Comparison of ENCODE assay signal across 9 cellular contexts in genomic region chr3:14460342-14461005, GRCh38. TPM values are rescaled to one million over a fixed set of nuclear protein-coding genes. Genes with fewer than 3 reads are reported as not detected.
DNase-seq lines count a peak whose midpoint lies in the region; ATAC-seq and TF ChIP-seq lines count a peak whose summit lies in the region.
"Had no signal": no experiment of that assay in that cellular context is flagged by ENCODE, and none has a peak within 500 bp of the region (broad histone marks: within the 10 kb centered on the region; RNA-seq: fewer than 3 reads in every experiment).

No MANE protein-coding gene starts in this region.

- no peaks in the 10 kb centered on the region for H3K27me3 Mint-ChIP-seq in naive thymus-derived CD8-positive, alpha-beta T cell
- peaks cover 0 to 6% (median 1%) of the 10 kb centered on the region in 3 donors for H3K27me3 Mint-ChIP-seq in immature natural killer cell (ENCODE audit: low read depth in 3 of 3)

- CTCF ChIA-PET in RWPE1 (lab: Yijun Ruan, JAX), result interaction anchor here (0.7 to 1.5 kb wide), 2 partner anchors 91 to 257 kb away, joined by 3 to 4 read pairs; no protein-coding TSS in a partner anchor

- POLR2A ChIA-PET in RWPE1 (lab: Yijun Ruan, JAX; ENCODE audit: low non-redundant PET), result no interaction called here
- POLR2A ChIA-PET in naive thymus-derived CD8-positive, alpha-beta T cell (lab: Charles Lee), result no interaction called here

- peak; percentile 41 for ATAC-seq in esophagus mucosa
- no peak for ATAC-seq in naive thymus-derived CD8-positive, alpha-beta T cell
- no peak for ATAC-seq in GM18870 (IDR thresholded peaks at IDR 0.05; ENCODE audit: unreplicated experiment)
- no peak for ATAC-seq in GM18519 (IDR thresholded peaks at IDR 0.05; ENCODE audit: low FRiP score, unreplicated experiment)

- no peak overlapping the region for H3K4me3 Mint-ChIP-seq in naive thymus-derived CD8-positive, alpha-beta T cell
- H3K4me3 Mint-ChIP-seq in immature natural killer cell, result no peak overlapping the region

- TF ChIP-seq CTCF in AG09319 (IDR thresholded peaks at IDR 0.05; ENCODE audit: low read depth, low read length) (no peak), RWPE1 (conservative IDR thresholded peaks at IDR 0.05; ENCODE audit: low read depth) (no peak)

- peaks cover 0 to 4% (median 0%) of the 10 kb centered on the region in 4 donors for H3K4me1 Mint-ChIP-seq in naive thymus-derived CD8-positive, alpha-beta T cell
- peaks cover 11 to 12% of the 10 kb centered on the region in 2 donors for H3K4me1 Mint-ChIP-seq in immature natural killer cell

- peak overlapping the region; percentile 48 for H3K27ac ChIP-seq in RWPE1

- H3K36me3 Mint-ChIP-seq in naive thymus-derived CD8-positive, alpha-beta T cell, result peaks cover 0 to 27% (median 2%) of the 10 kb centered on the region in 3 donors
- peaks cover 0 to 13% (median 11%) of the 10 kb centered on the region in 3 donors for H3K36me3 Mint-ChIP-seq in immature natural killer cell

- no peaks in the 10 kb centered on the region for H3K9me3 Mint-ChIP-seq in naive thymus-derived CD8-positive, alpha-beta T cell
- H3K9me3 Mint-ChIP-seq in immature natural killer cell, result no peaks in the 10 kb centered on the region

- H3K27ac Mint-ChIP-seq in naive thymus-derived CD8-positive, alpha-beta T cell, result peak overlapping the region in 7 of 10 donors; percentile 3 to 74 (median 56)
- H3K27ac Mint-ChIP-seq in immature natural killer cell, result peak overlapping the region in 3 of 6 donors; percentile 8 to 77 (median 61)

- DNase-seq in AG09319 (ENCODE audit: extremely low read depth, low read depth) (peak; percentile 90), RWPE1 (ENCODE audit: low spot score) (no peak), immature natural killer cell (no peak), T-helper 9 cell (no peak)
- no peak for DNase-seq in naive thymus-derived CD8-positive, alpha-beta T cell
- DNase-seq: NCI-H524 treated with DMSO at 0.1 percent for 48 hours had no signal

RNA-seq across cellular contexts. Expression of gene SLC6A6, which starts 58.1 kb away (rescaled TPM):
- 11.0 TPM for total RNA-seq in esophagus mucosa
- 10 to 100 TPM; 43.1 to 43.7 TPM for total RNA-seq in naive thymus-derived CD8-positive, alpha-beta T cell
- polyA plus RNA-seq in naive thymus-derived CD8-positive, alpha-beta T cell, result 1 to 10 TPM; 2.1 to 5.0 (median 3.0) TPM
- polyA plus RNA-seq in immature natural killer cell, result 1 to 10 TPM; 4.7 to 8.0 (median 6.9) TPM
